Comparison of ENCODE assay signal across 14 cellular contexts in the genomic region with DNA sequence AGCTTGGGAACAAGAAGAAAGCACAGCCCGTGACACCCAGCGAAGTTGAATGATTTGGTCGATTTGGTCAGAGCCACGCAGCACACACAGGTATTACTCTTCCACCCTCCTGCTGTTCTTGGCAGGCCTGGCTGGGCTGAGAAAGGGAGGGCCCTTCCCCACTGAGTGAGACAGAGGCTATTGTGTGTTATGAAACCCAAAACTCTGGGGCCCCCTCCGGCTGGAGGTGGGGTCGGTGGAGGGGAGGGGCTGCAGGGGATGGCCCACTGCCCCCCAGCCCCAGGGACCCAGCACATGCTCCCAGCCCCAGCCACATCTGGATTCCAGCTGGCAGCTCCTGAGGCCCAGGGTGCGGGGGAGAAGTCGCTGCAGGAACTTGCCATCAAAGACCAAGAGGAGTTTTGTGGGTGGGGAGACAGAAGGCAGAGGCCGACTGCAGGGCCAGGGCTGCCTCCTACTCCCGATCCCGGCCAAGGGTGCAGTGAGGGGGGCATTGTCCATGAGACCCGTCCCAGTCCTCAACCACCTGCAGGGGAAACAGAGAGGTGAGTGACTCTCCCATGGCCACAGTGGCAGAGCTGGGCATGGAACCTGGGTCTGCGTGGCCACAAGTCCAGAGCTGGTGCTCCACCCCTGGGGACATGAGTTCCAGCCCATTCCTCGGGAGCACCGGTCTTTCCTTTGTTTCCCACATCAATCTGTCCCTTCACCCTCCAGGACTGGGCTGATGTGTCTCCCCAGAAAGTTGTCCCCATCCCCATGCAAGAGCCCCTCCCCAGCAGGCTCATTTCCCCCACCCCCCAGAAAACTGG. TPM values are rescaled to one million over a fixed set of nuclear protein-coding genes. Genes with fewer than 3 reads are reported as not detected.
DNase-seq lines count a peak whose midpoint lies in the region; ATAC-seq and TF ChIP-seq lines count a peak whose summit lies in the region.
"Had no signal": no experiment of that assay in that cellular context is flagged by ENCODE, and none has a peak within 500 bp of the region (broad histone marks: within the 10 kb centered on the region; RNA-seq: fewer than 3 reads in every experiment).

No MANE protein-coding gene starts in this region.

- H3K4me1 ChIP-seq in HCT116 (ENCODE audit: control insufficient read depth in 1 of 2, insufficient read depth in 2 of 2, low read length in 2 of 2) = no peaks in the 10 kb centered on the region
- no peaks in the 10 kb centered on the region for H3K4me1 ChIP-seq in PC-3 (ENCODE audit: insufficient read depth, low read length)
- H3K4me1 ChIP-seq in trophoblast cell (ENCODE audit: control insufficient read depth in 1 of 2, insufficient read depth in 2 of 2, low read length in 2 of 2) = peaks cover 11 to 17% of the 10 kb centered on the region in 2 experiments
- H3K4me1 ChIP-seq: HAP-1 had no signal

- peak overlapping the region; percentile 11 for H2BK5ac ChIP-seq in trophoblast cell (ENCODE audit: low read depth, low read length, poor library complexity)

- H3K4me3 ChIP-seq in HCT116 (replicated peaks in 1 of 2; ENCODE audit: low read depth in 1 of 2, low read length in 2 of 2) (no peak overlapping the region), PC-3 (ENCODE audit: low read length) (no peak overlapping the region), fibroblast of mammary gland (ENCODE audit: control insufficient read depth, low read depth, low read length) (no peak overlapping the region), trophoblast cell (ENCODE audit: low read depth, low read length) (no peak overlapping the region)
- H3K4me3 ChIP-seq: HAP-1 had no signal

- H3K27me3 ChIP-seq in HCT116 (ENCODE audit: insufficient read depth, low read length) = no peaks in the 10 kb centered on the region
- no peaks in the 10 kb centered on the region for H3K27me3 ChIP-seq in PC-3 (ENCODE audit: low read length)
- no peaks in the 10 kb centered on the region for H3K27me3 ChIP-seq in trophoblast cell (ENCODE audit: insufficient read depth, low read length)

- peak overlapping the region; percentile 23 for H3K18ac ChIP-seq in trophoblast cell (ENCODE audit: low read length)

- no peak for TF ChIP-seq RAD21 in HCT116 (IDR thresholded peaks at IDR 0.05; ENCODE audit: low read depth)

- H3K4me2 ChIP-seq in HCT116 (ENCODE audit: low read length) (no peak overlapping the region), PC-3 (ENCODE audit: low read length) (no peak overlapping the region), trophoblast cell (ENCODE audit: low read length) (no peak overlapping the region)

- no peaks in the 10 kb centered on the region for H3K9me2 ChIP-seq in HCT116 (ENCODE audit: insufficient read depth)
- no peaks in the 10 kb centered on the region for H3K9me2 ChIP-seq in PC-3 (replicated peaks; ENCODE audit: low read length)

- DNase-seq in HCT116 (ENCODE audit: low read depth, low spot score) (no peak), PC-3 (no peak), fibroblast of mammary gland (ENCODE audit: low read depth) (peak; percentile 80), trophoblast cell (no peak), NCI-H1092 (lab: John Stamatoyannopoulos, UW) (no peak), NCI-H82 (lab: John Stamatoyannopoulos, UW) (no peak)
- DNase-seq: activated CD4-positive, alpha-beta T cell treated with anti-CD3 and anti-CD28 coated beads, Interleukin-2, amount 50 U/mL, for 1 hour; activated gamma-delta T cell; head of caudate nucleus; NCI-H510A treated with DMSO at 0.1 percent for 48 hours; SW 1271 had no signal

- H3K9ac ChIP-seq in HCT116 (ENCODE audit: low read length) (no peak overlapping the region), PC-3 (ENCODE audit: low read length) (no peak overlapping the region), trophoblast cell (ENCODE audit: low read length) (no peak overlapping the region)

- peak overlapping the region; percentile 49 for H2AK5ac ChIP-seq in trophoblast cell (ENCODE audit: low read length)

- H3K14ac ChIP-seq in trophoblast cell (ENCODE audit: low read length) = peak overlapping the region; percentile 21

- no peaks in the 10 kb centered on the region for H3F3A ChIP-seq in PC-3 (ENCODE audit: low read length, unreplicated experiment)

- no peaks in the 10 kb centered on the region for H3K9me3 ChIP-seq in HCT116 (ENCODE audit: control insufficient read depth in 1 of 2, insufficient read depth in 1 of 2, low read depth in 1 of 2, low read length in 2 of 2)
- H3K9me3 ChIP-seq in PC-3 (ENCODE audit: low read length) = no peaks in the 10 kb centered on the region
- no peaks in the 10 kb centered on the region for H3K9me3 ChIP-seq in trophoblast cell (ENCODE audit: insufficient read depth, low read depth, low read length)
- H3K9me3 ChIP-seq: HAP-1 had no signal

- H3K79me2 ChIP-seq in HCT116 (ENCODE audit: insufficient read depth, low read length) (no peaks in the 10 kb centered on the region), PC-3 (ENCODE audit: low read length) (no peaks in the 10 kb centered on the region), trophoblast cell (ENCODE audit: control insufficient read depth, insufficient read depth, low read length, poor library complexity) (peaks cover 6% of the 10 kb centered on the region)

- no peak overlapping the region for H3K27ac ChIP-seq in HCT116 (ENCODE audit: low read depth, low read length)
- no peak overlapping the region for H3K27ac ChIP-seq in PC-3 (ENCODE audit: low read length)
- no peak overlapping the region for H3K27ac ChIP-seq in trophoblast cell (ENCODE audit: low read depth, low read length)

- H3K79me1 ChIP-seq in trophoblast cell (ENCODE audit: low read length) = peaks cover 36% of the 10 kb centered on the region

- no peak for TF ChIP-seq POLR2A in HCT116 (IDR thresholded peaks at IDR 0.05; ENCODE audit: borderline replicate concordance, extremely low read depth, insufficient read depth, insufficient read length)

- peak overlapping the region; percentile 86 for H4K91ac ChIP-seq in trophoblast cell (ENCODE audit: low read depth, low read length)

- no peaks in the 10 kb centered on the region for H3K36me3 ChIP-seq in HCT116 (ENCODE audit: control insufficient read depth in 1 of 2, insufficient read depth in 2 of 2, low read length in 2 of 2)
- no peaks in the 10 kb centered on the region for H3K36me3 ChIP-seq in PC-3 (ENCODE audit: low read depth, low read length)
- H3K36me3 ChIP-seq in trophoblast cell (ENCODE audit: control insufficient read depth in 1 of 2, insufficient read depth in 2 of 2, low read length in 2 of 2) = peaks cover 0 to 9% of the 10 kb centered on the region in 2 experiments
- H3K36me3 ChIP-seq: HAP-1 had no signal

- H3K4ac ChIP-seq in trophoblast cell (ENCODE audit: low read depth, low read length) = peak overlapping the region; percentile 23

- BruUV-seq in HCT116 (replicated peaks; lab: Mats Ljungman, UMichigan) = no TSS peak
- no TSS peak for BruUV-seq in PC-3 (replicated peaks; lab: Mats Ljungman, UMichigan)

- H2BK12ac ChIP-seq in trophoblast cell (ENCODE audit: low read length) = peak overlapping the region; percentile 46

- CTCF ChIA-PET in HCT116 (lab: Charles Lee) = no interaction called here
- CTCF ChIA-PET in PC-3 (lab: Charles Lee) = no interaction called here

- RAD21 ChIA-PET in HCT116 (lab: Charles Lee; ENCODE audit: low non-redundant PET in 1 of 2, low total read pairs in 2 of 2, uncharacterized antibody in 2 of 2, unreplicated experiment in 2 of 2) = no interaction called here

- H3K23ac ChIP-seq in trophoblast cell (ENCODE audit: low read length) = no peak overlapping the region

- H4K20me1 ChIP-seq in HCT116 (ENCODE audit: insufficient read depth) = no peaks in the 10 kb centered on the region
- H4K20me1 ChIP-seq in PC-3 (ENCODE audit: low read length) = no peaks in the 10 kb centered on the region

- ATAC-seq in HCT116 (peak; percentile 25; the same call in 1 of the 2 replicates), PC-3 (peak; percentile 48; the same call in 1 of the 2 replicates), GM18909 (IDR thresholded peaks at IDR 0.05; ENCODE audit: poor library complexity, unreplicated experiment) (no peak), GM19023 (IDR thresholded peaks at IDR 0.05; ENCODE audit: unreplicated experiment) (no peak)

- peak overlapping the region; percentile 55 for H4K8ac ChIP-seq in trophoblast cell (ENCODE audit: low read depth, low read length)

- no peak overlapping the region for H4K12ac ChIP-seq in trophoblast cell (ENCODE audit: low read depth, low read length)

- no peak overlapping the region for H2AFZ ChIP-seq in HCT116 (ENCODE audit: low read depth, low read length, poor library complexity, severe bottlenecking)
- no peak overlapping the region for H2AFZ ChIP-seq in PC-3 (ENCODE audit: low read length)
- peak overlapping the region; percentile 11 for H2AFZ ChIP-seq in trophoblast cell (ENCODE audit: insufficient read depth, low read length, poor library complexity)

- no CpG with 5 or more reads among the region's 15 CpGs for WGBS in trophoblast cell (ENCODE audit: extremely low coverage, insufficient coverage, insufficient read length)

- POLR2A ChIA-PET in HCT116 (lab: Charles Lee) = no interaction called here
- POLR2A ChIA-PET in PC-3 (lab: Charles Lee; ENCODE audit: unreplicated experiment) = no interaction called here

- intact Hi-C loops in HCT116 (cut with micrococcal nuclease) = no loop called here
- intact Hi-C loops in PC-3 (cut with micrococcal nuclease) = no loop called here

- H2BK120ac ChIP-seq in trophoblast cell (ENCODE audit: insufficient read depth, low read length, poor library complexity) = peak overlapping the region; percentile 67

- TF ChIP-seq CTCF in HCT116 (IDR thresholded peaks at IDR 0.05 in 2 of 3, conservative IDR thresholded peaks at IDR 0.05 in 1 of 3; ENCODE audit: borderline replicate concordance in 1 of 3, insufficient read depth in 1 of 3, low read depth in 2 of 3, low read length in 2 of 3) (no peak), PC-3 (conservative IDR thresholded peaks at IDR 0.05; ENCODE audit: low read depth, low read length) (no peak), fibroblast of mammary gland (conservative IDR thresholded peaks at IDR 0.05; ENCODE audit: control insufficient read depth, insufficient read depth, low read depth, low read length) (no peak)

TF ChIP-seq in HCT116, 20 proteins besides CTCF, POLR2A, EP300 and RAD21 (continues in another document):
- TF ChIP-seq, protein P1, sequence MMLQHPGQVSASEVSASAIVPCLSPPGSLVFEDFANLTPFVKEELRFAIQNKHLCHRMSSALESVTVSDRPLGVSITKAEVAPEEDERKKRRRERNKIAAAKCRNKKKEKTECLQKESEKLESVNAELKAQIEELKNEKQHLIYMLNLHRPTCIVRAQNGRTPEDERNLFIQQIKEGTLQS (IDR thresholded peaks at IDR 0.05) = no peak

RNA-seq across cellular contexts. Expression of gene TMEM119, which starts 8.7 kb away (rescaled TPM):
- total RNA-seq in HCT116 (2021; ENCODE audit: unreplicated experiment) (not detected), PC-3 (2014; rRNA removed) (not detected in 2 replicates)
- polyA plus RNA-seq in HCT116 (2012) = not detected in 2 replicates
- 16.8 and 19.9 TPM in 2 replicates for polyA plus RNA-seq in trophoblast cell (2013)

RNA-seq across cellular contexts. Expression of gene ISCU, which starts 26.8 kb away (rescaled TPM):
- total RNA-seq in HCT116 (2021; ENCODE audit: unreplicated experiment) (89.6 TPM), PC-3 (2014; rRNA removed) (120 and 181 TPM in 2 replicates)
- polyA plus RNA-seq in HCT116 (2012) = 71.6 and 78.4 TPM in 2 replicates
- polyA plus RNA-seq in trophoblast cell (2013) = 154 and 158 TPM in 2 replicates

RNA-seq across cellular contexts. Expression of gene SART3, which starts 28.3 kb away (rescaled TPM):
- total RNA-seq in HCT116 (2021; ENCODE audit: unreplicated experiment) = 76.1 TPM
- 44.1 and 48.3 TPM in 2 replicates for polyA plus RNA-seq in HCT116 (2012)
- 148 and 165 TPM in 2 replicates for total RNA-seq in PC-3 (2014; rRNA removed)
- polyA plus RNA-seq in trophoblast cell (2013) = 32.5 and 34.0 TPM in 2 replicates

RNA-seq across cellular contexts. Expression of gene SELPLG, which starts 44.5 kb away (rescaled TPM):
- total RNA-seq in HCT116 (2021; ENCODE audit: unreplicated experiment) (1.2 TPM), PC-3 (2014; rRNA removed) (0.63 and 0.73 TPM in 2 replicates)
- 0.16 and 0.26 TPM in 2 replicates for polyA plus RNA-seq in HCT116 (2012)
- 3.6 and 3.7 TPM in 2 replicates for polyA plus RNA-seq in trophoblast cell (2013)

Comparison
In these comparisons a context has a peak if more than half of its experiments do, and no peak if none do; other contexts are left out.
1. ATAC-seq: peak in HCT116 (single experiment) and PC-3 (single experiment); none in GM18909 (single experiment) and GM19023 (single experiment).